ENCODE assay signal across 15 cellular contexts in genomic region chr4:64001229-64001898, GRCh38.
A peak's percentile ranks its signal among the peaks of the same experiment; 100 is the strongest.
DNase-seq lines count a peak whose midpoint lies in the region; ATAC-seq and TF ChIP-seq lines count a peak whose summit lies in the region.
"Had no signal": no experiment of that assay in that cellular context is flagged by ENCODE, and none has a peak within 500 bp of the region (broad histone marks: within the 10 kb centered on the region; RNA-seq: fewer than 3 reads in every experiment).

No MANE protein-coding gene starts in this region.

- no peaks in the 10 kb centered on the region for H4K20me1 ChIP-seq in KMS-11 (ENCODE audit: insufficient read depth)

- H3K4me1 ChIP-seq in KMS-11 (ENCODE audit: low read depth, poor library complexity, severe bottlenecking): peaks cover 47% of the 10 kb centered on the region
- H3K4me1 ChIP-seq: testis had no signal

- H3K27me3 ChIP-seq in KMS-11 (ENCODE audit: insufficient read depth, low read depth): no peaks in the 10 kb centered on the region
- H3K27me3 ChIP-seq: testis had no signal

- TF ChIP-seq CTCF in KMS-11 (conservative IDR thresholded peaks at IDR 0.05; ENCODE audit: low read depth, low read length): no peak

- peak overlapping the region; percentile 62 for H3K9ac ChIP-seq in KMS-11
- H3K9ac ChIP-seq: SK-N-SH had no signal

- peak overlapping the region; percentile 98 for H3K4me2 ChIP-seq in KMS-11
- H3K4me2 ChIP-seq: SK-N-SH had no signal

- ATAC-seq in GM18511 (IDR thresholded peaks at IDR 0.05; ENCODE audit: unreplicated experiment): peak; percentile 96
- ATAC-seq in GM21381 (IDR thresholded peaks at IDR 0.05; ENCODE audit: unreplicated experiment): peak; percentile 90
- peak; percentile 100 for ATAC-seq in HG03025 (IDR thresholded peaks at IDR 0.05; ENCODE audit: low FRiP score, unreplicated experiment)
- ATAC-seq: left ventricle myocardium superior had no signal

- peak overlapping the region; percentile 17 for H3K4me3 ChIP-seq in KMS-11 (IDR thresholded peaks at IDR 0.05; ENCODE audit: insufficient read depth, low read depth, low read length)
- H3K4me3 ChIP-seq: dorsolateral prefrontal cortex, testis had no signal

- DNase-seq in NCI-H226: no peak
- DNase-seq in HuH-7.5 (ENCODE audit: low spot score): no peak
- DNase-seq in stimulated activated CD8-positive, alpha-beta memory T cell treated with anti-CD3 and anti-CD28 coated beads, Interleukin-4, amount 100 ng/mL, for 48 hours: no peak
- no peak for DNase-seq in stimulated activated CD4-positive, alpha-beta T cell treated with anti-CD3 and anti-CD28 coated beads, Interleukin-2, amount 100 ng/mL, for 48 hours
- DNase-seq: activated gamma-delta T cell, dorsolateral prefrontal cortex, left ventricle myocardium superior, naive B cell, OCI-M1, SK-N-SH, testis had no signal

- no peaks in the 10 kb centered on the region for H3K36me3 ChIP-seq in KMS-11 (ENCODE audit: insufficient read depth)

- H3K27ac ChIP-seq in KMS-11: peak overlapping the region; percentile 97
- H3K27ac ChIP-seq: dorsolateral prefrontal cortex, testis had no signal

- H2AFZ ChIP-seq in KMS-11 (ENCODE audit: low read depth): peak overlapping the region; percentile 83

- no peaks in the 10 kb centered on the region for H3K79me2 ChIP-seq in KMS-11 (ENCODE audit: insufficient read depth, low read depth)
